In genomic region chr22:29226246-29226981, GRCh38 we compare ENCODE assay signal across 16 cellular contexts. TPM values are rescaled to one million over a fixed set of nuclear protein-coding genes. Genes with fewer than 3 reads are reported as not detected.
DNase-seq lines count a peak whose midpoint lies in the region; ATAC-seq, FAIRE-seq and TF ChIP-seq lines count a peak whose summit lies in the region.
"Had no signal": no experiment of that assay in that cellular context is flagged by ENCODE, and none has a peak within 500 bp of the region (broad histone marks: within the 10 kb centered on the region; RNA-seq: fewer than 3 reads in every experiment).

No MANE protein-coding gene starts in this region.

- H3K36me3 ChIP-seq in adrenal gland (replicated peaks in 1 of 2): no peaks in the 10 kb centered on the region
- no peaks in the 10 kb centered on the region for H3K36me3 ChIP-seq in lower lobe of right lung
- H3K36me3 ChIP-seq: cardiac muscle cell had no signal

- H3K27me3 ChIP-seq in adrenal gland (no peaks in the 10 kb centered on the region), lower lobe of right lung (ENCODE audit: low read depth) (no peaks in the 10 kb centered on the region)
- H3K27me3 ChIP-seq: cardiac muscle cell, hepatocyte had no signal

- no peak for TF ChIP-seq CTCF in adrenal gland (IDR thresholded peaks at IDR 0.05)
- TF ChIP-seq CTCF in lower lobe of right lung (IDR thresholded peaks at IDR 0.05): no peak
- no peak for TF ChIP-seq CTCF in foreskin fibroblast (IDR thresholded peaks at IDR 0.05; ENCODE audit: low read depth, low read length)

- FAIRE-seq in GM12891 (lab: Jason Lieb, UNC): no peak

- H3K4me3 ChIP-seq in adrenal gland (no peak overlapping the region), lower lobe of right lung (no peak overlapping the region), skin epidermis (no peak overlapping the region), foreskin fibroblast (ENCODE audit: low read depth in 1 of 2, low read length in 2 of 2) (no peak overlapping the region)
- H3K4me3 ChIP-seq: cardiac muscle cell, hepatocyte had no signal

- no peaks in the 10 kb centered on the region for H3K9me3 ChIP-seq in adrenal gland (replicated peaks in 1 of 3)
- no peaks in the 10 kb centered on the region for H3K9me3 ChIP-seq in lower lobe of right lung

- WGBS in adrenal gland, 4 donors: 90 to 94% (median 92%) methylated on average over 5 to 12 of the region's 12 CpGs

- ATAC-seq in lower lobe of right lung (peak in 1 of 2 donors; percentile 8), HG03159 (IDR thresholded peaks at IDR 0.05; ENCODE audit: unreplicated experiment) (no peak)

- intact Hi-C loops in adrenal gland (cut with DNase I): no loop called here
- intact Hi-C loops in lower lobe of right lung (cut with DNase I): no loop called here

- peaks cover 18 to 20% of the 10 kb centered on the region in 2 donors for H3K4me1 ChIP-seq in adrenal gland (replicated peaks in 1 of 2)
- peaks cover 22% of the 10 kb centered on the region for H3K4me1 ChIP-seq in lower lobe of right lung

- peak overlapping the region in 4 of 5 donors; percentile 28 to 89 (median 68) for H3K27ac ChIP-seq in adrenal gland
- peak overlapping the region; percentile 74 for H3K27ac ChIP-seq in lower lobe of right lung
- peak overlapping the region in 16 of 21 experiments; percentile 0 to 85 (median 50) for H3K27ac ChIP-seq in skin epidermis
- H3K27ac ChIP-seq: cardiac muscle cell, hepatocyte had no signal

- peak; percentile 9 for DNase-seq in GM12891 (ENCODE audit: insufficient read length, low spot score)
- DNase-seq in adrenal gland: no peak
- DNase-seq in lower lobe of right lung: no peak
- DNase-seq in Kasumi-1 (lab: John Stamatoyannopoulos, UW): no peak
- no peak for DNase-seq in activated CD8-positive, alpha-beta memory T cell treated with anti-CD3 and anti-CD28 coated beads for 24 hours
- DNase-seq in foreskin fibroblast: no peak
- DNase-seq: activated naive CD4-positive, alpha-beta T cell treated with anti-CD3 and anti-CD28 coated beads for 36 hours; activated T-cell treated with anti-CD3 and anti-CD28 coated beads, Interleukin-2, amount 50 U/mL, for 48 hours; KBM-7; NCI-H146; NCI-H526 had no signal

- TF ChIP-seq POLR2A in GM12891 (IDR thresholded peaks at IDR 0.05; ENCODE audit: low read depth, low read length) (no peak), adrenal gland (IDR thresholded peaks at IDR 0.05) (no peak)

TF ChIP-seq in GM12891, 5 proteins besides CTCF, POLR2A, EP300 and RAD21:
- TF ChIP-seq POLR2AphosphoS5 (IDR thresholded peaks at IDR 0.05; ENCODE audit: low read depth, low read length) (no peak), PAX5 (IDR thresholded peaks at IDR 0.05; ENCODE audit: insufficient read depth, low read length, severe bottlenecking) (no peak), SPI1 (IDR thresholded peaks at IDR 0.05; ENCODE audit: low read depth, low read length) (no peak), TAF1 (IDR thresholded peaks at IDR 0.05; ENCODE audit: low read depth, low read length) (no peak), POU2F2 (IDR thresholded peaks at IDR 0.05; ENCODE audit: low read depth, low read length) (no peak)
TF ChIP-seq in GM12891: peak in this region for 0.

RNA-seq across cellular contexts. Expression of gene EMID1, which starts 20.7 kb away (rescaled TPM):
- polyA plus RNA-seq in GM12891 (2012; ENCODE audit: low read depth, missing spikeins): 16.4 TPM
- 10 to 100 TPM; 12.7 to 70.9 (median 43.6) TPM for total RNA-seq in adrenal gland
- polyA plus RNA-seq in adrenal gland: 10 to 100 TPM in 2 of 3 donors, 1 to 10 TPM in 1; 2.5 to 36.9 (median 35.2) TPM
- total RNA-seq in lower lobe of right lung: 8.2 TPM
- total RNA-seq: activated naive CD4-positive, alpha-beta T cell treated with anti-CD3 and anti-CD28 coated beads for 36 hours; RPMI7951 had no signal

RNA-seq across cellular contexts. Expression of gene RHBDD3, which starts 41.4 kb away (rescaled TPM):
- 11.0 TPM for polyA plus RNA-seq in GM12891 (2012; ENCODE audit: low read depth, missing spikeins)
- total RNA-seq in adrenal gland (100 to 1,000 TPM in 1 of 8 donors, 10 to 100 TPM in 7; 27.4 to 103 (median 42.6) TPM), lower lobe of right lung (16.4 TPM)
- polyA plus RNA-seq in adrenal gland: 10 to 100 TPM; 12.2 to 76.3 (median 48.2) TPM

RNA-seq across cellular contexts. Expression of gene EWSR1, which starts 41.7 kb away (rescaled TPM):
- 173 TPM for polyA plus RNA-seq in GM12891 (2012; ENCODE audit: low read depth, missing spikeins)
- total RNA-seq in adrenal gland (100 to 1,000 TPM; 152 to 302 (median 197) TPM), lower lobe of right lung (159 TPM)
- polyA plus RNA-seq in adrenal gland: 100 to 1,000 TPM; 269 to 351 (median 278) TPM
